Comparison of ENCODE assay signal across 10 cellular contexts in genomic region chr11:727281-727701, GRCh38. TPM values are rescaled to one million over a fixed set of nuclear protein-coding genes. Genes with fewer than 3 reads are reported as not detected.
A peak's percentile ranks its signal among the peaks of the same experiment; 100 is the strongest.
DNase-seq lines count a peak whose midpoint lies in the region; ATAC-seq and TF ChIP-seq lines count a peak whose summit lies in the region.
"Had no signal": no experiment of that assay in that cellular context is flagged by ENCODE, and none has a peak within 500 bp of the region (broad histone marks: within the 10 kb centered on the region; RNA-seq: fewer than 3 reads in every experiment).

No MANE protein-coding gene starts in this region.

- TF ChIP-seq CTCF in HFFc6 (IDR thresholded peaks at IDR 0.05) (no peak), body of pancreas (IDR thresholded peaks at IDR 0.05) (no peak), type B pancreatic cell (conservative IDR thresholded peaks at IDR 0.05) (no peak), foreskin keratinocyte (conservative IDR thresholded peaks at IDR 0.05) (no peak)

- no peaks in the 10 kb centered on the region for H3K9me3 Mint-ChIP-seq in HFFc6
- no peaks in the 10 kb centered on the region for H3K9me3 Mint-ChIP-seq in type B pancreatic cell
- H3K9me3 Mint-ChIP-seq: stimulated activated naive CD8-positive, alpha-beta T cell treated with anti-CD3 and anti-CD28 coated beads, Interleukin-15, amount 100 ng/mL, for 72 hours had no signal

- H3K27me3 Mint-ChIP-seq in HFFc6 (ENCODE audit: insufficient read depth) (peaks cover 3% of the 10 kb centered on the region; the same call in 1 of the 2 replicates), type B pancreatic cell (peaks cover 24% of the 10 kb centered on the region)

- intact Hi-C loops in body of pancreas (cut with DNase I): loop anchor here (10.0 kb wide), 1 partner anchor 172 kb away; no protein-coding TSS in a partner anchor

- peaks cover 0 to 4% of the 10 kb centered on the region in 2 donors for H3K27me3 ChIP-seq in body of pancreas
- peaks cover 22% of the 10 kb centered on the region for H3K27me3 ChIP-seq in mucosa of stomach (ENCODE audit: control insufficient read depth, insufficient read depth, low read length)
- no peaks in the 10 kb centered on the region for H3K27me3 ChIP-seq in foreskin keratinocyte

- DNase-seq in HFFc6 (no peak), body of pancreas (peak in 1 of 4 donors; percentile 14), type B pancreatic cell (ENCODE audit: extremely low spot score, unreplicated experiment) (no peak), NCI-H226 (no peak), foreskin keratinocyte (no peak), retina (no peak)

- H3K27ac Mint-ChIP-seq in HFFc6 (peak overlapping the region; percentile 42; the same call in 1 of the 2 replicates), type B pancreatic cell (peak overlapping the region; percentile 18)
- H3K27ac Mint-ChIP-seq: stimulated activated naive CD8-positive, alpha-beta T cell treated with anti-CD3 and anti-CD28 coated beads, Interleukin-15, amount 100 ng/mL, for 72 hours had no signal

- WGBS in body of pancreas, 2 donors: 90 to 93% methylated on average over 8 to 12 of the region's 12 CpGs

- no peak for TF ChIP-seq POLR2A in body of pancreas (IDR thresholded peaks at IDR 0.05)

- ATAC-seq in body of pancreas: no peak
- ATAC-seq in foreskin keratinocyte: no peak

- H3K9ac ChIP-seq in mucosa of stomach (ENCODE audit: low read length): peak overlapping the region; percentile 28

- peak overlapping the region in 3 of 4 donors; percentile 74 to 86 (median 75) for H3K27ac ChIP-seq in body of pancreas
- H3K27ac ChIP-seq in foreskin keratinocyte: no peak overlapping the region

- no peaks in the 10 kb centered on the region for H3K36me3 ChIP-seq in body of pancreas (replicated peaks in 1 of 2; ENCODE audit: insufficient read depth in 1 of 2, low read depth in 2 of 2)
- H3K36me3 ChIP-seq in mucosa of stomach (ENCODE audit: control insufficient read depth, insufficient read depth, low read length): peaks cover 7% of the 10 kb centered on the region
- H3K36me3 ChIP-seq: prostate gland had no signal

- H3K4me1 Mint-ChIP-seq in HFFc6 (ENCODE audit: low read depth): peaks cover 8% of the 10 kb centered on the region; the same call in 1 of the 2 replicates
- peaks cover 9% of the 10 kb centered on the region for H3K4me1 Mint-ChIP-seq in type B pancreatic cell (ENCODE audit: unreplicated experiment)

- no peaks in the 10 kb centered on the region for H3K36me3 Mint-ChIP-seq in HFFc6 (ENCODE audit: low read depth)
- no peaks in the 10 kb centered on the region for H3K36me3 Mint-ChIP-seq in type B pancreatic cell

- H3K9me3 ChIP-seq in body of pancreas: no peaks in the 10 kb centered on the region
- H3K9me3 ChIP-seq in mucosa of stomach (ENCODE audit: control insufficient read depth, low read length): no peaks in the 10 kb centered on the region
- H3K9me3 ChIP-seq: Caco-2, prostate gland had no signal

- H3K4me3 ChIP-seq in body of pancreas: no peak overlapping the region
- H3K4me3 ChIP-seq in mucosa of stomach (ENCODE audit: low read length): no peak overlapping the region
- H3K4me3 ChIP-seq: prostate gland had no signal

- H3K4me3 Mint-ChIP-seq in HFFc6 (no peak overlapping the region), type B pancreatic cell (no peak overlapping the region)

- peaks cover 34% of the 10 kb centered on the region for H3K4me1 ChIP-seq in body of pancreas
- peaks cover 45% of the 10 kb centered on the region for H3K4me1 ChIP-seq in mucosa of stomach (ENCODE audit: control insufficient read depth, insufficient read depth, low read length)
- H3K4me1 ChIP-seq in foreskin keratinocyte: no peaks in the 10 kb centered on the region

RNA-seq across cellular contexts. Expression of gene TALDO1, which starts 20.0 kb away (rescaled TPM):
- total RNA-seq in HFFc6 (2021; fragmentation: NEBNext Ultra II Directional; extraction: Animal tissue kit (Norgen Biotek cat#: 25700)): 100 to 1,000 TPM; 230 to 351 (median 300) TPM
- 100 to 1,000 TPM in 1 of 2 donors, 10 to 100 TPM in 1; 78.9 to 119 TPM for total RNA-seq in body of pancreas
- total RNA-seq in type B pancreatic cell (ENCODE audit: low replicate concordance): 189 and 288 TPM in 2 replicates
- total RNA-seq in foreskin keratinocyte: 172 and 177 TPM in 2 replicates
- polyA plus RNA-seq in foreskin keratinocyte: 227 TPM in 2 replicates

RNA-seq across cellular contexts. Expression of gene EPS8L2, which starts 21.3 kb away (rescaled TPM):
- 10 to 100 TPM; 55.5 to 70.1 (median 65.1) TPM for total RNA-seq in HFFc6 (2021; fragmentation: NEBNext Ultra II Directional; extraction: Animal tissue kit (Norgen Biotek cat#: 25700))
- total RNA-seq in body of pancreas: 100 to 1,000 TPM; 126 to 153 TPM
- 218 and 497 TPM in 2 replicates for total RNA-seq in type B pancreatic cell (ENCODE audit: low replicate concordance)
- 48.4 and 61.9 TPM in 2 replicates for total RNA-seq in foreskin keratinocyte
- polyA plus RNA-seq in foreskin keratinocyte: 60.8 and 67.0 TPM in 2 replicates

RNA-seq across cellular contexts. Expression of gene TMEM80, which starts 31.7 kb away (rescaled TPM):
- total RNA-seq in HFFc6 (2021; fragmentation: NEBNext Ultra II Directional; extraction: Animal tissue kit (Norgen Biotek cat#: 25700)): 10 to 100 TPM; 16.9 to 24.5 (median 19.3) TPM
- 10 to 100 TPM; 21.8 to 36.3 TPM for total RNA-seq in body of pancreas
- 23.2 and 37.4 TPM in 2 replicates for total RNA-seq in type B pancreatic cell (ENCODE audit: low replicate concordance)
- total RNA-seq in foreskin keratinocyte: 12.1 and 19.7 TPM in 2 replicates
- polyA plus RNA-seq in foreskin keratinocyte: 14.3 and 19.3 TPM in 2 replicates

RNA-seq across cellular contexts. Expression of gene DEAF1, which starts 32.3 kb away (rescaled TPM):
- total RNA-seq in HFFc6 (2021; fragmentation: NEBNext Ultra II Directional; extraction: Animal tissue kit (Norgen Biotek cat#: 25700)): 10 to 100 TPM; 32.2 to 48.1 (median 34.6) TPM
- total RNA-seq in body of pancreas: 10 to 100 TPM; 15.8 to 28.0 TPM
- total RNA-seq in type B pancreatic cell (ENCODE audit: low replicate concordance): 41.0 and 48.1 TPM in 2 replicates
- total RNA-seq in foreskin keratinocyte: 16.0 and 16.8 TPM in 2 replicates
- 13.5 and 13.6 TPM in 2 replicates for polyA plus RNA-seq in foreskin keratinocyte

RNA-seq across cellular contexts. Expression of gene GATD1, which starts 50.0 kb away (rescaled TPM):
- 10 to 100 TPM; 61.0 to 72.7 (median 68.1) TPM for total RNA-seq in HFFc6 (2021; fragmentation: NEBNext Ultra II Directional; extraction: Animal tissue kit (Norgen Biotek cat#: 25700))
- total RNA-seq in body of pancreas: 10 to 100 TPM; 14.0 to 28.7 TPM
- total RNA-seq in type B pancreatic cell (ENCODE audit: low replicate concordance): 80.1 and 80.9 TPM in 2 replicates
- total RNA-seq in foreskin keratinocyte: 37.0 and 37.9 TPM in 2 replicates
- 24.7 and 24.9 TPM in 2 replicates for polyA plus RNA-seq in foreskin keratinocyte
